1 cellular context compared by ENCODE assay signal in the genomic region with DNA sequence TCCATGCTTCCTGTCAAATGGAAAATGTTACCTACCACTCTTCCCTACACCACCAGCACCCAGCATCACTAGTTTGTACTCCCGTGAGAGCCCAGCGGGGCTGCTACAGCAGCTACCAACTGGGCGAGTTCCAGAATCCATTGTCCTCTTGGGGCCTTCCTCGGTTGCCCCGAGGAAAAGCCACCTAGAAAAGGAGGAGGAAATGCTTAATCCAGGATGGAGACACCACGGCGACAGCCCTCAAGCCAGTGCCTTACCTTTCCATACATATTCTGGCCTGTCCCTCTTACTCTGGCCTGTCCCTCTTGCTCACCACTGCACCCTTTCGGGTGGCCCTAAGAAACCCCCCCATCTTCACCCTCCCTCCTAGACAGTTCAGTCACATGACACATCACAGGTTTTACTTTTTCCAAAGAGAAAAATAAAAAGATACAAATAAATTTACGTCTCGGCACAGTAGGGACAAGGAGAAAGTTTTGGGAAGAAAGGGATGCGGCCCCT.
TF ChIP-seq lines count a peak whose summit lies in the region.

No MANE protein-coding gene starts in this region.

TF ChIP-seq in HEK293, 187 proteins besides CTCF, POLR2A, EP300 and RAD21 (continued from another document and continues in another):
- TF ChIP-seq ZNF645 (tag by site-specific recombination; IDR thresholded peaks at IDR 0.05) (no peak), OSR2 (tag by site-specific recombination; IDR thresholded peaks at IDR 0.05) (peak; percentile 39; the same call in 1 of the 2 replicates), ZNF174 (tag by site-specific recombination; IDR thresholded peaks at IDR 0.05) (no peak), ZSCAN23 (tag by site-specific recombination; IDR thresholded peaks at IDR 0.05) (no peak), ZNF776 (tag by site-specific recombination; IDR thresholded peaks at IDR 0.05; ENCODE audit: borderline replicate concordance) (no peak), ZNF202 (tag by site-specific recombination; IDR thresholded peaks at IDR 0.05; ENCODE audit: borderline replicate concordance) (no peak), ZNF211 (tag by site-specific recombination; IDR thresholded peaks at IDR 0.05; ENCODE audit: low read depth) (no peak), MYNN (tag by site-specific recombination; IDR thresholded peaks at IDR 0.05; ENCODE audit: borderline replicate concordance) (no peak), KLF9 (tag by site-specific recombination; IDR thresholded peaks at IDR 0.05; ENCODE audit: low read depth) (no peak), ZNF548 (tag by site-specific recombination; IDR thresholded peaks at IDR 0.05) (no peak), ZNF449 (tag by site-specific recombination; IDR thresholded peaks at IDR 0.05) (0 out of 2 replicates have a peak, but pooled peaks have one; percentile 32), ZNF148 (tag by site-specific recombination; IDR thresholded peaks at IDR 0.05; ENCODE audit: borderline replicate concordance) (no peak), ZNF16 (tag by site-specific recombination; IDR thresholded peaks at IDR 0.05; ENCODE audit: low read depth) (no peak), ZBTB20 (tag by site-specific recombination; IDR thresholded peaks at IDR 0.05) (peak; percentile 47; the same call in 1 of the 2 replicates), ZNF660 (tag by site-specific recombination; IDR thresholded peaks at IDR 0.05) (peak; percentile 23; the same call in 1 of the 2 replicates), ZNF544 (tag by site-specific recombination; IDR thresholded peaks at IDR 0.05) (no peak), ZEB2 (tag by site-specific recombination; IDR thresholded peaks at IDR 0.05) (no peak), ZNF341 (tag by site-specific recombination; IDR thresholded peaks at IDR 0.05; ENCODE audit: low read depth) (peak; percentile 50; the same call in 1 of the 2 replicates), PRDM10 (tag by site-specific recombination; IDR thresholded peaks at IDR 0.05) (peak; percentile 68), ZNF366 (tag by site-specific recombination; conservative IDR thresholded peaks at IDR 0.05) (0 out of 2 replicates have a peak, but pooled peaks have one; percentile 20), ZBTB1 (tag by site-specific recombination; IDR thresholded peaks at IDR 0.05) (no peak), YY1 (tag by site-specific recombination; IDR thresholded peaks at IDR 0.05) (no peak), GLIS2 (tag by site-specific recombination; IDR thresholded peaks at IDR 0.05) (peak; percentile 75), ZNF155 (tag by site-specific recombination; IDR thresholded peaks at IDR 0.05) (no peak), GLIS1 (tag by site-specific recombination; IDR thresholded peaks at IDR 0.05) (0 out of 2 replicates have a peak, but pooled peaks have one; percentile 19), AEBP2 (tag by site-specific recombination; IDR thresholded peaks at IDR 0.05; ENCODE audit: borderline replicate concordance) (no peak), TRIM28 (IDR thresholded peaks at IDR 0.05; ENCODE audit: borderline replicate concordance, low read length) (no peak), ZNF664 (tag by site-specific recombination; IDR thresholded peaks at IDR 0.05) (no peak), ZNF423 (tag by site-specific recombination; IDR thresholded peaks at IDR 0.05) (peak; percentile 55; the same call in 1 of the 2 replicates), ZBTB21 (tag by site-specific recombination; IDR thresholded peaks at IDR 0.05) (no peak), SETDB1 (IDR thresholded peaks at IDR 0.05; ENCODE audit: insufficient read length, low read length) (no peak), ZBTB49 (tag by site-specific recombination; IDR thresholded peaks at IDR 0.05; ENCODE audit: low read depth) (no peak), ZNF416 (tag by site-specific recombination; IDR thresholded peaks at IDR 0.05) (no peak), ZNF146 (tag by site-specific recombination; IDR thresholded peaks at IDR 0.05) (no peak), ELK4 (IDR thresholded peaks at IDR 0.05; ENCODE audit: borderline replicate concordance, low read depth, low read length) (no peak)
- TF ChIP-seq, protein P1, sequence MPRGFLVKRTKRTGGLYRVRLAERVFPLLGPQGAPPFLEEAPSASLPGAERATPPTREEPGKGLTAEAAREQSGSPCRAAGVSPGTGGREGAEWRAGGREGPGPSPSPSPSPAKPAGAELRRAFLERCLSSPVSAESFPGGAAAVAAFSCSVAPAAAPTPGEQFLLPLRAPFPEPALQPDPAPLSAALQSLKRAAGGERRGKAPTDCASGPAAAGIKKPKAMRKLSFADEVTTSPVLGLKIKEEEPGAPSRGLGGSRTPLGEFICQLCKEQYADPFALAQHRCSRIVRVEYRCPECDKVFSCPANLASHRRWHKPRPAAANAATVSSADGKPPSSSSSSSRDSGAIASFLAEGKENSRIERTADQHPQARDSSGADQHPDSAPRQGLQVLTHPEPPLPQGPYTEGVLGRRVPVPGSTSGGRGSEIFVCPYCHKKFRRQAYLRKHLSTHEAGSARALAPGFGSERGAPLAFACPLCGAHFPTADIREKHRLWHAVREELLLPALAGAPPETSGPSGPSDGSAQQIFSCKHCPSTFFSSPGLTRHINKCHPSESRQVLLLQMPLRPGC (tag by site-specific recombination; IDR thresholded peaks at IDR 0.05): no peak
- TF ChIP-seq, protein P2, sequence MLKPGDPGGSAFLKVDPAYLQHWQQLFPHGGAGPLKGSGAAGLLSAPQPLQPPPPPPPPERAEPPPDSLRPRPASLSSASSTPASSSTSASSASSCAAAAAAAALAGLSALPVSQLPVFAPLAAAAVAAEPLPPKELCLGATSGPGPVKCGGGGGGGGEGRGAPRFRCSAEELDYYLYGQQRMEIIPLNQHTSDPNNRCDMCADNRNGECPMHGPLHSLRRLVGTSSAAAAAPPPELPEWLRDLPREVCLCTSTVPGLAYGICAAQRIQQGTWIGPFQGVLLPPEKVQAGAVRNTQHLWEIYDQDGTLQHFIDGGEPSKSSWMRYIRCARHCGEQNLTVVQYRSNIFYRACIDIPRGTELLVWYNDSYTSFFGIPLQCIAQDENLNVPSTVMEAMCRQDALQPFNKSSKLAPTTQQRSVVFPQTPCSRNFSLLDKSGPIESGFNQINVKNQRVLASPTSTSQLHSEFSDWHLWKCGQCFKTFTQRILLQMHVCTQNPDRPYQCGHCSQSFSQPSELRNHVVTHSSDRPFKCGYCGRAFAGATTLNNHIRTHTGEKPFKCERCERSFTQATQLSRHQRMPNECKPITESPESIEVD (tag by site-specific recombination; IDR thresholded peaks at IDR 0.05): no peak
